In the genomic region with DNA sequence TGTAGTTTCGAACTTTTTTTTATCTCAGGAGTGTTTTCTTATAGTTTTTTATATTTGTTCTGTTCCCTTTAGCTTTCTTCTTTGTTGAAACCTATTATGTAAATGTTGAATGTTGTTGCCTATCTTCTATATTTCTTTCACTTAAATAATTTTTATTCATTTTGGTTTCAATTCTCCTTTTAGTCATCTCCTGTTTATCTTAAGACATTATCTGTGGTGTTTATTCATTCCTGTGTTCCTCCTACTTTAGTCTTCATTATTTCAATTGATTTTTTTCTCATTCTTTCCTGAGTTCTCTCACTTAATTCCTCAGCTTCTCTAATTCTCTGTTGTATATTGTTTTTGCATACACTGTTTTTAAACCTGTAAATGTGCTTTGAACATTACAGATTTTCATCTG, we compare ENCODE assay signal across 21 cellular contexts.
DNase-seq lines count a peak whose midpoint lies in the region; ATAC-seq, FAIRE-seq and TF ChIP-seq lines count a peak whose summit lies in the region.
"Had no signal": no experiment of that assay in that cellular context is flagged by ENCODE, and none has a peak within 500 bp of the region (broad histone marks: within the 10 kb centered on the region; RNA-seq: fewer than 3 reads in every experiment).

No MANE protein-coding gene starts in this region.

- peaks cover 4 to 30% (median 9%) of the 10 kb centered on the region in 4 donors for H3K4me1 Mint-ChIP-seq in CD4-positive, CD25-positive, alpha-beta regulatory T cell
- H3K4me1 Mint-ChIP-seq in CD14-positive monocyte, result peaks cover 7% of the 10 kb centered on the region

- H3K27me3 Mint-ChIP-seq in CD4-positive, CD25-positive, alpha-beta regulatory T cell, result no peaks in the 10 kb centered on the region
- peaks cover 0 to 4% (median 2%) of the 10 kb centered on the region in 3 donors for H3K27me3 Mint-ChIP-seq in CD14-positive monocyte (ENCODE audit: low read depth in 3 of 3)
- H3K27me3 Mint-ChIP-seq: CD4-positive, alpha-beta T cell had no signal

- peak in 1 of 2 donors; percentile 28 for ATAC-seq in CD4-positive, CD25-positive, alpha-beta regulatory T cell (ENCODE audit: low read depth in 2 of 2)
- ATAC-seq in GM21619 (IDR thresholded peaks at IDR 0.05; ENCODE audit: unreplicated experiment), result peak; percentile 44
- ATAC-seq in HG03095 (IDR thresholded peaks at IDR 0.05; ENCODE audit: unreplicated experiment), result no peak
- ATAC-seq in heart left ventricle, result no peak
- ATAC-seq: GM23338, HCT116 had no signal

- peaks cover 8 to 12% of the 10 kb centered on the region in 2 experiments for H3K9me3 ChIP-seq in CD4-positive, CD25-positive, alpha-beta regulatory T cell (ENCODE audit: control insufficient read depth in 2 of 2, low read length in 2 of 2)
- H3K9me3 ChIP-seq in kidney (ENCODE audit: control insufficient read depth in 1 of 2, low read length in 2 of 2) (no peaks in the 10 kb centered on the region), heart left ventricle (peaks cover 0 to 18% (median 4%) of the 10 kb centered on the region in 12 donors)

- no peak overlapping the region for H3K27ac ChIP-seq in CD4-positive, CD25-positive, alpha-beta regulatory T cell (ENCODE audit: insufficient read depth, low read length, poor library complexity, severe bottlenecking)
- H3K27ac ChIP-seq in kidney (ENCODE audit: low read depth in 2 of 2, low read length in 2 of 2), result no peak overlapping the region
- no peak overlapping the region for H3K27ac ChIP-seq in heart left ventricle

- TF ChIP-seq CTCF in kidney (IDR thresholded peaks at IDR 0.05; ENCODE audit: borderline replicate concordance, extremely low read depth, insufficient read depth) (no peak), CD14-positive monocyte (IDR thresholded peaks at IDR 0.05) (no peak), heart left ventricle (IDR thresholded peaks at IDR 0.05) (no peak)

- peaks cover 1 to 16% (median 5%) of the 10 kb centered on the region in 7 donors for H3K9me3 Mint-ChIP-seq in CD4-positive, CD25-positive, alpha-beta regulatory T cell
- H3K9me3 Mint-ChIP-seq in CD14-positive monocyte, result peaks cover 0 to 7% (median 0%) of the 10 kb centered on the region in 7 donors
- H3K9me3 Mint-ChIP-seq: GM23338, H9 had no signal

- peak overlapping the region in 2 of 3 donors; percentile 43 to 81 for H3K27ac Mint-ChIP-seq in CD4-positive, CD25-positive, alpha-beta regulatory T cell
- H3K27ac Mint-ChIP-seq in CD14-positive monocyte, result peak overlapping the region in 1 of 7 donors; percentile 52
- H3K27ac Mint-ChIP-seq: CD4-positive, alpha-beta T cell; GM23338; H9 had no signal

- no peaks in the 10 kb centered on the region for H3K4me1 ChIP-seq in CD4-positive, CD25-positive, alpha-beta regulatory T cell (ENCODE audit: control insufficient read depth, insufficient read depth, low read length, poor library complexity, severe bottlenecking)
- H3K4me1 ChIP-seq in kidney (ENCODE audit: control insufficient read depth in 1 of 2, insufficient read depth in 1 of 2, low read depth in 1 of 2, low read length in 2 of 2) (no peaks in the 10 kb centered on the region), heart left ventricle (no peaks in the 10 kb centered on the region)

- DNase-seq in CD4-positive, CD25-positive, alpha-beta regulatory T cell, result peak in 1 of 3 donors; percentile 13
- DNase-seq in kidney, result no peak
- DNase-seq in CD14-positive monocyte (ENCODE audit: low spot score), result no peak
- no peak for DNase-seq in central memory CD4-positive, alpha-beta T cell
- DNase-seq in heart left ventricle, result no peak
- DNase-seq: 8988T; C1 segment of cervical spinal cord; Calu3; CD4-positive, alpha-beta T cell; COR-L47; DMS53; DMS79 treated with DMSO at 0.1 percent for 48 hours; H9 had no signal

- no peak overlapping the region for H3K9ac ChIP-seq in kidney (ENCODE audit: low read length in 2 of 2)

- TF ChIP-seq POLR2A in heart left ventricle (IDR thresholded peaks at IDR 0.05), result no peak

- H3K36me3 Mint-ChIP-seq in CD4-positive, CD25-positive, alpha-beta regulatory T cell, result peaks cover 15% of the 10 kb centered on the region
- H3K36me3 Mint-ChIP-seq in CD14-positive monocyte, result peaks cover 23 to 27% of the 10 kb centered on the region in 2 donors

- intact Hi-C loops in kidney (cut with DNase I), result no loop called here
- intact Hi-C loops in CD14-positive monocyte (cut with micrococcal nuclease), result no loop called here
- intact Hi-C loops in heart left ventricle (cut with DNase I), result loop anchor here in 1 of 10 donors (10.0 kb wide), 1 partner anchor 1314 kb away; no protein-coding TSS in a partner anchor

- H3K36me3 ChIP-seq in CD4-positive, CD25-positive, alpha-beta regulatory T cell (ENCODE audit: control insufficient read depth, insufficient read depth, low read length), result peaks cover 6% of the 10 kb centered on the region
- H3K36me3 ChIP-seq in kidney (ENCODE audit: control insufficient read depth in 1 of 2, insufficient read depth in 2 of 2, low read length in 2 of 2) (peaks cover 3 to 4% of the 10 kb centered on the region in 2 donors), heart left ventricle (peaks cover 0 to 17% (median 8%) of the 10 kb centered on the region in 9 donors)

- H3K4me3 ChIP-seq in CD4-positive, CD25-positive, alpha-beta regulatory T cell (ENCODE audit: low read depth, low read length), result no peak overlapping the region
- H3K4me3 ChIP-seq in kidney (ENCODE audit: low read length in 2 of 2) (no peak overlapping the region), heart left ventricle (no peak overlapping the region)
- H3K4me3 ChIP-seq: GM23338 had no signal

- FAIRE-seq in endometrium (lab: Jason Lieb, UNC), result peak; percentile 75
- peak; percentile 23 for FAIRE-seq in kidney (lab: Jason Lieb, UNC)
- FAIRE-seq: G401.6, GM12892, GM19239 had no signal

- no peaks in the 10 kb centered on the region for H3K27me3 ChIP-seq in CD4-positive, CD25-positive, alpha-beta regulatory T cell (ENCODE audit: control insufficient read depth, insufficient read depth, low read length)
- H3K27me3 ChIP-seq in heart left ventricle, result no peaks in the 10 kb centered on the region

- no peak overlapping the region for H3K4me3 Mint-ChIP-seq in CD4-positive, CD25-positive, alpha-beta regulatory T cell
- H3K4me3 Mint-ChIP-seq in CD14-positive monocyte, result no peak overlapping the region
- H3K4me3 Mint-ChIP-seq: CD4-positive, alpha-beta T cell; GM23338; H9 had no signal

- WGBS in heart left ventricle, 4 donors, result 96 to 100% (median 99%) methylated on average over 1 of the region's 1 CpG
